ENCODE assay signal across 2 cellular contexts in genomic region chr17:38704645-38705522, GRCh38.
TF ChIP-seq lines count a peak whose summit lies in the region.

Gene MLLT6 (plus strand): TSS chr17:38705273. CDS start chr17:38705633, 360 bp downstream.

TF ChIP-seq in HEK293, 187 proteins besides CTCF, POLR2A, EP300 and RAD21 (continued from another document):
- TF ChIP-seq ZNF26 (tag by site-specific recombination; IDR thresholded peaks at IDR 0.05) (no peak), ZNF366 (tag by site-specific recombination; conservative IDR thresholded peaks at IDR 0.05) (peak; percentile 62), ZNF610 (tag by site-specific recombination; IDR thresholded peaks at IDR 0.05; ENCODE audit: borderline replicate concordance) (no peak; the same call in 1 of the 2 replicates), ZNF473 (tag by site-specific recombination; IDR thresholded peaks at IDR 0.05) (no peak), ZNF133 (tag by site-specific recombination; IDR thresholded peaks at IDR 0.05) (no peak), ZNF223 (tag by site-specific recombination; IDR thresholded peaks at IDR 0.05) (no peak), ZSCAN4 (tag by site-specific recombination; IDR thresholded peaks at IDR 0.05) (no peak; the same call in 1 of the 2 replicates)

TF ChIP-seq in HepG2, 621 proteins besides CTCF, POLR2A, EP300 and RAD21 (continued from another document and continues in another):
- TF ChIP-seq RNF219 (CRISPR knock-in tag; IDR thresholded peaks at IDR 0.05), result no peak
- TF ChIP-seq E2F1 (CRISPR knock-in tag; IDR thresholded peaks at IDR 0.05), result peak; percentile 30
- TF ChIP-seq ZNF691 (CRISPR knock-in tag; IDR thresholded peaks at IDR 0.05; ENCODE audit: borderline replicate concordance, low read depth), result no peak
- no peak for TF ChIP-seq PREB (CRISPR knock-in tag; IDR thresholded peaks at IDR 0.05)
- no peak for TF ChIP-seq ZNF256 (CRISPR knock-in tag; conservative IDR thresholded peaks at IDR 0.05)
- peak; percentile 70 for TF ChIP-seq ZNF263 (CRISPR knock-in tag; IDR thresholded peaks at IDR 0.05)
- TF ChIP-seq ZNF382 (CRISPR knock-in tag; IDR thresholded peaks at IDR 0.05; ENCODE audit: borderline replicate concordance), result no peak
- TF ChIP-seq ZNF20 (CRISPR knock-in tag; IDR thresholded peaks at IDR 0.05), result no peak
- TF ChIP-seq RBAK (CRISPR knock-in tag; IDR thresholded peaks at IDR 0.05), result no peak
- TF ChIP-seq KLF9 (CRISPR knock-in tag; IDR thresholded peaks at IDR 0.05; ENCODE audit: low read depth), result no peak
- no peak for TF ChIP-seq ISX (CRISPR knock-in tag; conservative IDR thresholded peaks at IDR 0.05)
- TF ChIP-seq NCOA5 (CRISPR knock-in tag; IDR thresholded peaks at IDR 0.05), result no peak
- 0 out of 2 replicates have a peak, but pooled peaks have one; percentile 11 for TF ChIP-seq CCDC6 (CRISPR knock-in tag; IDR thresholded peaks at IDR 0.05)
- no peak for TF ChIP-seq TBP (CRISPR knock-in tag; IDR thresholded peaks at IDR 0.05)
- no peak for TF ChIP-seq ZNF770 (CRISPR knock-in tag; IDR thresholded peaks at IDR 0.05)
- no peak for TF ChIP-seq TIGD3 (CRISPR knock-in tag; IDR thresholded peaks at IDR 0.05; ENCODE audit: borderline replicate concordance)
- no peak for TF ChIP-seq NCOR1 (IDR thresholded peaks at IDR 0.05; ENCODE audit: borderline replicate concordance, low read length)
- no peak for TF ChIP-seq ZNF383 (CRISPR knock-in tag; IDR thresholded peaks at IDR 0.05; ENCODE audit: borderline replicate concordance)
- no peak for TF ChIP-seq ZNF703 (CRISPR knock-in tag; IDR thresholded peaks at IDR 0.05; ENCODE audit: borderline replicate concordance)
- no peak for TF ChIP-seq ZC3H13 (CRISPR knock-in tag; IDR thresholded peaks at IDR 0.05)
- no peak for TF ChIP-seq REL (CRISPR knock-in tag; conservative IDR thresholded peaks at IDR 0.05)
- no peak for TF ChIP-seq ZNF556 (CRISPR knock-in tag; IDR thresholded peaks at IDR 0.05; ENCODE audit: borderline replicate concordance)
- 0 out of 2 replicates have a peak, but pooled peaks have one; percentile 24 for TF ChIP-seq ZNF800 (CRISPR knock-in tag; IDR thresholded peaks at IDR 0.05)
- TF ChIP-seq CCAR2 (optimal IDR thresholded peaks at IDR 0.05; ENCODE audit: low read depth, low read length), result no peak
- TF ChIP-seq HINFP (CRISPR knock-in tag; IDR thresholded peaks at IDR 0.05; ENCODE audit: low read depth), result no peak
- no peak for TF ChIP-seq ZNF780A (CRISPR knock-in tag; IDR thresholded peaks at IDR 0.05)
- no peak for TF ChIP-seq FUBP1 (CRISPR knock-in tag; IDR thresholded peaks at IDR 0.05; ENCODE audit: borderline replicate concordance)
- TF ChIP-seq MEIS1 (CRISPR knock-in tag; IDR thresholded peaks at IDR 0.05; ENCODE audit: borderline replicate concordance), result no peak
- peak; percentile 37 for TF ChIP-seq TAF1 (CRISPR knock-in tag; IDR thresholded peaks at IDR 0.05)
- TF ChIP-seq NFYB (CRISPR knock-in tag; IDR thresholded peaks at IDR 0.05), result no peak
- no peak for TF ChIP-seq SP5 (CRISPR knock-in tag; IDR thresholded peaks at IDR 0.05; ENCODE audit: borderline replicate concordance, low read depth)
- TF ChIP-seq KDM3A (CRISPR knock-in tag; IDR thresholded peaks at IDR 0.05; ENCODE audit: low read depth), result no peak
- no peak for TF ChIP-seq FLYWCH1 (CRISPR knock-in tag; IDR thresholded peaks at IDR 0.05)
- no peak; the same call in 1 of the 2 replicates for TF ChIP-seq ZNF777 (CRISPR knock-in tag; IDR thresholded peaks at IDR 0.05)
- no peak; the same call in 1 of the 2 replicates for TF ChIP-seq THAP9 (CRISPR knock-in tag; IDR thresholded peaks at IDR 0.05; ENCODE audit: borderline replicate concordance)
- TF ChIP-seq MAF1 (CRISPR knock-in tag; IDR thresholded peaks at IDR 0.05; ENCODE audit: borderline replicate concordance), result no peak
- no peak for TF ChIP-seq IRX3 (CRISPR knock-in tag; IDR thresholded peaks at IDR 0.05; ENCODE audit: borderline replicate concordance, low read depth)
- TF ChIP-seq HCFC1 (IDR thresholded peaks at IDR 0.05; ENCODE audit: low read depth, low read length), result no peak
- TF ChIP-seq ZNF337 (CRISPR knock-in tag; IDR thresholded peaks at IDR 0.05; ENCODE audit: borderline replicate concordance, low read depth), result no peak
- TF ChIP-seq NAIF1 (CRISPR knock-in tag; IDR thresholded peaks at IDR 0.05; ENCODE audit: borderline replicate concordance), result no peak
